In genomic region chr17:73291260-73291801, GRCh38 we compare ENCODE assay signal across 8 cellular contexts. TPM values are rescaled to one million over a fixed set of nuclear protein-coding genes. Genes with fewer than 3 reads are reported as not detected.
DNase-seq lines count a peak whose midpoint lies in the region; ATAC-seq and TF ChIP-seq lines count a peak whose summit lies in the region.

No MANE protein-coding gene starts in this region.

- no peak for TF ChIP-seq POLR2A in thyroid gland (IDR thresholded peaks at IDR 0.05)

- no peak for DNase-seq in GM12864 (ENCODE audit: low read depth)
- peak in 73 of 76 experiments; percentile 25 to 92 (median 66) for DNase-seq in HUDEP-2 (lab: John Stamatoyannopoulos, UW; ENCODE audit: unreplicated experiment in 76 of 76)
- peak; percentile 95 for DNase-seq in astrocyte of the hippocampus (ENCODE audit: low read depth, low spot score)
- DNase-seq in thyroid gland: peak; percentile 56 to 66
- DNase-seq in NCI-H1930 (lab: John Stamatoyannopoulos, UW): no peak
- DNase-seq in NCI-H146 treated with DMSO at 0.1 percent for 48 hours (lab: John Stamatoyannopoulos, UW; ENCODE audit: unreplicated experiment): no peak

- peak; percentile 80 for ATAC-seq in GM21737 (IDR thresholded peaks at IDR 0.05; ENCODE audit: unreplicated experiment)

- WGBS in thyroid gland, 2 donors: 34 to 61% methylated on average over 6 to 7 of the region's 8 CpGs

- no peaks in the 10 kb centered on the region for H3K9me3 ChIP-seq in thyroid gland

- H3K4me3 ChIP-seq in GM12864 (ENCODE audit: low read depth, low read length) (peak overlapping the region; percentile 33), thyroid gland (replicated peaks in 1 of 3) (peak overlapping the region in 1 of 3 donors; percentile 13)

- TF ChIP-seq CTCF in GM12864 (IDR thresholded peaks at IDR 0.05; ENCODE audit: low read depth, low read length, missing control alignments) (no peak), thyroid gland (IDR thresholded peaks at IDR 0.05) (no peak)

- H3K27ac ChIP-seq in layer of hippocampus (ENCODE audit: low read depth, low read length) (peak overlapping the region; percentile 78), thyroid gland (peak overlapping the region; percentile 94 to 98 (median 94))

- no peaks in the 10 kb centered on the region for H3K27me3 ChIP-seq in layer of hippocampus (ENCODE audit: control insufficient read depth, insufficient read depth, low read length)
- H3K27me3 ChIP-seq in thyroid gland: no peaks in the 10 kb centered on the region

- H3K4me1 ChIP-seq in thyroid gland: peaks cover 76 to 93% of the 10 kb centered on the region in 2 donors

- intact Hi-C loops in thyroid gland (cut with DNase I): no loop called here

- H3K36me3 ChIP-seq in thyroid gland: peaks cover 0 to under 1% of the 10 kb centered on the region in 2 donors

RNA-seq across cellular contexts. Expression of gene CDC42EP4, which starts 20.5 kb away (rescaled TPM):
- 100 to 1,000 TPM in 2 of 4 donors, 10 to 100 TPM in 2; 68.7 to 172 (median 97.3) TPM for total RNA-seq in thyroid gland

RNA-seq across cellular contexts. Expression of gene CPSF4L, which starts 29.7 kb away (rescaled TPM):
- not detected for total RNA-seq in thyroid gland

Comparison
In these comparisons a context has a peak if more than half of its experiments do, and no peak if none do; other contexts are left out.
1. DNase-seq: peak in HUDEP-2 (73 of 76), astrocyte of the hippocampus (single experiment) and thyroid gland (2 of 2); none in GM12864 (single experiment), NCI-H1930 (0 of 2) and NCI-H146 treated with DMSO at 0.1 percent for 48 hours (single experiment).